In the genomic region with DNA sequence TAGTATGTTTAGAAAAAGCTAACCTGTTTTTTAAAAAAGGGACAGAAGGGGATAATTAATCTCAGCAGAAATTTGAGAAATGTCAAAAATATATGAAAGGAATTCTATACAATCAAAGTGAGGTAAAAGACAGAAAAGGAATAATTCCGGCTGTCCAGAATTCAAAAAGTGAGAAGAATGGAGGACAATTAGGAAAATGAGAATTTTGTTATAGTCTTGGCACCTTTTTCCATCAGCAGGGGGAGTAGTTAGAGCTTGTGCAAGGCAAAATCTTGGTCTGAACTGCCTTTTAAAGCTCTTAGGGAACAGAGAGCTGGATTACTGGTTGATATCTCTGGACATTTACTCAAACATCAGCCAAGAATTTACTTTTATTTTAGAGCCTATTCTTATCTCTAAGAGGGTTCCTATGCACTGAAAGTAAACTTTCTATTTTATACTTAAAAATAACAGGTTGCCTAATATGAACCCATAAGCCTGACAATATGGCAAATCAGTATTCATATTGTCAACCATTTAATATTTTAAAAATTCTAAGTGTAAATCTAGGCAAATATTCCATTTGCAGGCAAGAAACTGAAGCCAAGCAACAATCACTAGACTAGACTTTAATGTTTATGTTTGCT, we compare ENCODE assay signal across 8 cellular contexts.
DNase-seq lines count a peak whose midpoint lies in the region; ATAC-seq and TF ChIP-seq lines count a peak whose summit lies in the region.

No MANE protein-coding gene starts in this region.

- no peaks in the 10 kb centered on the region for H3K9me2 ChIP-seq in GM23248 (ENCODE audit: insufficient read depth)

- no peak for TF ChIP-seq EP300 in transverse colon (IDR thresholded peaks at IDR 0.05; ENCODE audit: low read depth)

- intact Hi-C loops in transverse colon (cut with DNase I; ENCODE audit: low total_unique reads) = no loop called here

- no peaks in the 10 kb centered on the region for H3F3A ChIP-seq in GM23248 (ENCODE audit: insufficient read depth)

- no peak for TF ChIP-seq POLR2A in transverse colon (IDR thresholded peaks at IDR 0.05)

- H3K9me3 ChIP-seq in GM23248 (ENCODE audit: low read depth) (no peaks in the 10 kb centered on the region), transverse colon (no peaks in the 10 kb centered on the region)

- no peak overlapping the region for H2AFZ ChIP-seq in GM23248

- no peaks in the 10 kb centered on the region for H4K20me1 ChIP-seq in GM23248 (ENCODE audit: insufficient read depth)

- no peak overlapping the region for H3K4me2 ChIP-seq in GM23248 (ENCODE audit: unreplicated experiment)

- H3K79me2 ChIP-seq in GM23248 (ENCODE audit: insufficient read depth) = no peaks in the 10 kb centered on the region

- H3K4me3 ChIP-seq in AG09309 (ENCODE audit: control insufficient read depth, low read depth, low read length) = no peak overlapping the region
- no peak overlapping the region for H3K4me3 ChIP-seq in GM23248
- no peak overlapping the region for H3K4me3 ChIP-seq in transverse colon

- TF ChIP-seq CTCF in AG09309 (IDR thresholded peaks at IDR 0.05; ENCODE audit: control insufficient read depth, insufficient read depth, low read depth, low read length, missing control alignments) = peak; percentile 77
- TF ChIP-seq CTCF in transverse colon (IDR thresholded peaks at IDR 0.05) = peak; percentile 43 to 52 (median 51)

- H3K9ac ChIP-seq in GM23248 = no peak overlapping the region

- no peaks in the 10 kb centered on the region for H3K36me3 ChIP-seq in GM23248 (ENCODE audit: low read depth)
- H3K36me3 ChIP-seq in transverse colon = no peaks in the 10 kb centered on the region

- H3K4me1 ChIP-seq in GM23248 (ENCODE audit: insufficient read depth) = no peaks in the 10 kb centered on the region; the same call in 1 of the 2 replicates
- peaks cover 0 to 9% (median 2%) of the 10 kb centered on the region in 4 donors for H3K4me1 ChIP-seq in transverse colon

- ATAC-seq in GM19395 (IDR thresholded peaks at IDR 0.05; ENCODE audit: unreplicated experiment) (no peak), HG02938 (IDR thresholded peaks at IDR 0.05; ENCODE audit: unreplicated experiment) (no peak)

- in situ Hi-C loops in GM23248 (cut with MboI) = loop anchor here (10.0 kb wide), 3 partner anchors 109 to 579 kb away; no protein-coding TSS in a partner anchor
- in situ Hi-C loops in SK-MEL-5 (cut with HindIII; ENCODE audit: low pct_unique_long_range_greater_than_20kb, low sequenced_read_pairs) = no loop called here
- in situ Hi-C loops in transverse colon (cut with MboI; ENCODE audit: low pct_ligation_motif_present in 1 of 4, low pct_unique_long_range_greater_than_20kb in 1 of 4, low sequenced_read_pairs in 3 of 4) = loop anchor here (10.0 to 25.0 kb wide), 7 partner anchors 79 to 567 kb away; no protein-coding TSS in a partner anchor

- WGBS in GM23248 (ENCODE audit: low coverage in 1 of 2, low lambda C conversion rate in 2 of 2, missing lambda C conversion rate in 2 of 2), 2 experiments = 8 to 33% methylated on average over 1 of the region's 1 CpG
- WGBS in transverse colon (ENCODE audit: low coverage in 1 of 2), 2 donors = 57 to 69% methylated on average over 1 of the region's 1 CpG

- DNase-seq in AG09309 (ENCODE audit: low read depth) = no peak
- peak; percentile 72 for DNase-seq in GM23248
- peak; percentile 31 for DNase-seq in SK-MEL-5 (ENCODE audit: low read depth, low spot score)
- peak; percentile 55 for DNase-seq in globus pallidus (ENCODE audit: low spot score)
- DNase-seq in transverse colon = no peak
- DNase-seq in activated CD4-positive, CD25-positive, alpha-beta regulatory T cell treated with anti-CD3 and anti-CD28 coated beads, Interleukin-2, amount 50 U/mL, for 72 hours = no peak

- H3K27ac ChIP-seq in GM23248 (no peak overlapping the region), transverse colon (no peak overlapping the region)

- H3K27me3 ChIP-seq in GM23248 (replicated peaks; ENCODE audit: insufficient read depth) = no peaks in the 10 kb centered on the region
- H3K27me3 ChIP-seq in transverse colon = no peaks in the 10 kb centered on the region

Comparison
In these comparisons a context has a peak if more than half of its experiments do, and no peak if none do; other contexts are left out.
1. DNase-seq: peak in GM23248 (single experiment), SK-MEL-5 (single experiment) and globus pallidus (single experiment); none in AG09309 (single experiment), transverse colon (single experiment) and activated CD4-positive, CD25-positive, alpha-beta regulatory T cell treated with anti-CD3 and anti-CD28 coated beads, Interleukin-2, amount 50 U/mL, for 72 hours (single experiment).